Comparison of ENCODE assay signal across 10 cellular contexts in the genomic region with DNA sequence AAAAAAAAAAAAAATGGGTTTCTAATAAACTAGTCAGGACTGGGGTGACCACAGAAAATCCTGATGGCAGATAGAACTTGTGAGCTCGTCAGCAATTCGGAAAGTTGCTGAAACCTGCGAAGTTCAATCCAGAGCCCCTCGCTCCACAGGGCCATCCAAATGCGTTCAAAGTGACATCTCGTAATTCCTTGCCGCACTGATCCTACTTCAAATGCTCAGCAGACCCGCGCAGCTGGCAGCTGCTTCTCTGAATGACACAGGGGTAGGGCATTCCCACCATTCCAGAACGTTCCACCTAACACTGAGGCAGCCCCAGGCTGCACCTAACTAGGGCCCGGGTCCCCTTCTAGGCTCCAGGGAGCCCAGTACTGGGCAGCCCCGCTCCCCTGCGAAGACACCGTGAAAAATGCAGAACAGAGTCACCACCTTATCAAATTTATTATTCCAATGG. TPM values are rescaled to one million over a fixed set of nuclear protein-coding genes. Genes with fewer than 3 reads are reported as not detected.
DNase-seq lines count a peak whose midpoint lies in the region; ATAC-seq and TF ChIP-seq lines count a peak whose summit lies in the region.
"Had no signal": no experiment of that assay in that cellular context is flagged by ENCODE, and none has a peak within 500 bp of the region (broad histone marks: within the 10 kb centered on the region; RNA-seq: fewer than 3 reads in every experiment).

No MANE protein-coding gene starts in this region.

- peaks cover 63% of the 10 kb centered on the region for H4K20me1 ChIP-seq in PC-9 (ENCODE audit: insufficient read depth)
- peaks cover 65% of the 10 kb centered on the region for H4K20me1 ChIP-seq in hepatocyte (ENCODE audit: insufficient read depth, poor library complexity, severe bottlenecking)

- H3K9me2 ChIP-seq in PC-9 (ENCODE audit: insufficient read depth): no peaks in the 10 kb centered on the region
- H3K9me2 ChIP-seq in hepatocyte (replicated peaks; ENCODE audit: insufficient read depth): no peaks in the 10 kb centered on the region

- H2AFZ ChIP-seq in PC-9 (no peak overlapping the region), hepatocyte (no peak overlapping the region)

- TF ChIP-seq POLR2A in GM18951 (IDR thresholded peaks at IDR 0.05; ENCODE audit: extremely low read depth, insufficient read depth, insufficient read length): peak; percentile 39

- H3K27ac ChIP-seq in PC-9: no peak overlapping the region
- H3K27ac ChIP-seq in hepatocyte: no peak overlapping the region

- peaks cover 32% of the 10 kb centered on the region for H3K79me2 ChIP-seq in PC-9 (ENCODE audit: low read depth)
- peaks cover 43% of the 10 kb centered on the region for H3K79me2 ChIP-seq in hepatocyte

- H3K9me3 ChIP-seq in PC-9 (ENCODE audit: insufficient read depth, low read depth) (no peaks in the 10 kb centered on the region), hepatocyte (ENCODE audit: low read depth) (no peaks in the 10 kb centered on the region)
- H3K9me3 ChIP-seq: stomach had no signal

- TF ChIP-seq CTCF in PC-9 (conservative IDR thresholded peaks at IDR 0.05) (no peak), hepatocyte (IDR thresholded peaks at IDR 0.05; ENCODE audit: poor library complexity) (no peak)

- H3K4me2 ChIP-seq in PC-9 (no peak overlapping the region), hepatocyte (no peak overlapping the region)

- no TSS peak for BruUV-seq in PC-9 (replicated peaks; lab: Mats Ljungman, UMichigan)

- 92% methylated on average over 14 of the region's 14 CpGs for WGBS in hepatocyte (ENCODE audit: low lambda C conversion rate, missing lambda C conversion rate)

- peaks cover 68% of the 10 kb centered on the region for H3K36me3 Mint-ChIP-seq in central memory CD8-positive, alpha-beta T cell (ENCODE audit: insufficient read depth)

- H3K27ac Mint-ChIP-seq in central memory CD8-positive, alpha-beta T cell (ENCODE audit: low read depth): peak overlapping the region; percentile 35

- DNase-seq in 8988T (peak; percentile 6), NOMO-1 (lab: John Stamatoyannopoulos, UW; ENCODE audit: unreplicated experiment in 2 of 2) (no peak), PC-9 (no peak), hepatocyte (ENCODE audit: low spot score) (no peak)
- DNase-seq in central memory CD8-positive, alpha-beta T cell (ENCODE audit: low spot score in 2 of 2): no peak
- DNase-seq: stomach had no signal

- intact Hi-C loops in PC-9 (cut with micrococcal nuclease; ENCODE audit: unreplicated experiment): no loop called here

- no peaks in the 10 kb centered on the region for H3K27me3 Mint-ChIP-seq in central memory CD8-positive, alpha-beta T cell

- peaks cover 6% of the 10 kb centered on the region for H3K4me1 Mint-ChIP-seq in central memory CD8-positive, alpha-beta T cell

- in situ Hi-C loops in GM18951 (cut with MboI; ENCODE audit: low sequenced_read_pairs, unreplicated experiment): no loop called here

- no peak overlapping the region for H3K4me3 Mint-ChIP-seq in central memory CD8-positive, alpha-beta T cell

- CTCF ChIA-PET in PC-9 (lab: Charles Lee): no interaction called here

- ATAC-seq in central memory CD8-positive, alpha-beta T cell (replicated peaks; ENCODE audit: extremely low read depth, poor library complexity, severe bottlenecking): no peak
- ATAC-seq: Panc1 had no signal

- H3K27me3 ChIP-seq in PC-9 (ENCODE audit: insufficient read depth, low read depth) (no peaks in the 10 kb centered on the region), hepatocyte (no peaks in the 10 kb centered on the region)
- H3K27me3 ChIP-seq: stomach had no signal

- H3K4me3 ChIP-seq in PC-9 (no peak overlapping the region), hepatocyte (no peak overlapping the region)
- H3K4me3 ChIP-seq: stomach had no signal

- H3K36me3 ChIP-seq in PC-9 (ENCODE audit: low read depth) (peaks cover 14% of the 10 kb centered on the region), hepatocyte (replicated peaks; ENCODE audit: insufficient read depth, low read depth) (no peaks in the 10 kb centered on the region)

- no peaks in the 10 kb centered on the region for H3K4me1 ChIP-seq in PC-9 (replicated peaks; ENCODE audit: insufficient read depth)
- H3K4me1 ChIP-seq in hepatocyte (ENCODE audit: insufficient read depth): no peaks in the 10 kb centered on the region

- peaks cover 68% of the 10 kb centered on the region for H3F3A ChIP-seq in PC-9 (ENCODE audit: insufficient read depth, low read depth)

- POLR2A ChIA-PET in PC-9 (lab: Charles Lee; ENCODE audit: unreplicated experiment): no interaction called here

- no peaks in the 10 kb centered on the region for H3K9me3 Mint-ChIP-seq in central memory CD8-positive, alpha-beta T cell
- H3K9me3 Mint-ChIP-seq: CD8-positive, alpha-beta memory T cell had no signal

RNA-seq across cellular contexts. Expression of gene DAPK3, which starts 4.8 kb away (rescaled TPM):
- total RNA-seq in PC-9 (2021): 38.1 and 46.5 TPM in 2 replicates
- 113 and 140 TPM in 2 replicates for total RNA-seq in hepatocyte
- polyA plus RNA-seq in hepatocyte: 103 and 123 TPM in 2 replicates

RNA-seq across cellular contexts. Expression of gene EEF2, which starts 9.6 kb away (rescaled TPM):
- total RNA-seq in PC-9 (2021) (1,471 and 1,742 TPM in 2 replicates), hepatocyte (1,740 and 1,817 TPM in 2 replicates)
- 444 and 526 TPM in 2 replicates for polyA plus RNA-seq in hepatocyte

RNA-seq across cellular contexts. Expression of gene PIAS4, which starts 31.9 kb away (rescaled TPM):
- total RNA-seq in PC-9 (2021) (25.5 and 26.5 TPM in 2 replicates), hepatocyte (16.7 and 18.1 TPM in 2 replicates)
- 8.3 and 15.0 TPM in 2 replicates for polyA plus RNA-seq in hepatocyte

RNA-seq across cellular contexts. Expression of gene NMRK2, which starts 42.8 kb away (rescaled TPM):
- total RNA-seq in PC-9 (2021) (not detected in 2 replicates), hepatocyte (0.32 TPM in 1 of 2 replicates, not detected in the other)
- 0.95 TPM in 1 of 2 replicates, not detected in the other for polyA plus RNA-seq in hepatocyte
- total RNA-seq: CD8-positive, alpha-beta memory T cell; kidney epithelial cell had no signal
- polyA plus RNA-seq: CD8-positive, alpha-beta memory T cell had no signal
